ENCODE assay signal across 22 cellular contexts in the genomic region with DNA sequence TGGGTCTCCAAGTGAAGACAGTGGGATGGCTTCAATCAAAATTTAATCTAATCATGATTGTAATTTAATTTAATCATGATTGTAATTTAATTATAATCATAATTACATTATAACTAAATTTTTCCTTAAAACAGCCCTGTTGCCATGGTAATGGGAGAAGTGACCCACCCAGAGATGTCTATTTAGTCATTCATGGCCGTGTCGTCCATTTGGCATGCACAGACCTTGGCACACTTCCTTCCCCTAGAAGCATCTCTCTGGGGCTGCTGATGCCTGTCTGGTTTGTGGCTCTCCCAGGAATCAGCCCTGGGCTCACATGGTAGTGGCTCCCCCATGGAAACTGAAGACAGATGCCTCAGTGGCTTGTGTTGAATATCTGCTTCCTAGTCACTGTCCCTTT. TPM values are rescaled to one million over a fixed set of nuclear protein-coding genes. Genes with fewer than 3 reads are reported as not detected.
"Had no signal": no experiment of that assay in that cellular context is flagged by ENCODE, and none has a peak within 500 bp of the region (broad histone marks: within the 10 kb centered on the region; RNA-seq: fewer than 3 reads in every experiment).

No MANE protein-coding gene starts in this region.

- DNase-seq: activated CD4-positive, alpha-beta memory T cell treated with anti-CD3 and anti-CD28 coated beads for 36 hours; activated CD4-positive, alpha-beta T cell treated with anti-CD3 and anti-CD28 coated beads for 4 hours; activated CD4-positive, CD25-positive, alpha-beta regulatory T cell; activated naive CD4-positive, alpha-beta T cell treated with Interleukin-2 at 50 U/mL for 16 hours; activated T-cell treated with anti-CD3 and anti-CD28 coated beads, Interleukin-2, amount 50 U/mL, for 48 hours; amygdala; cerebellar nuclear complex; foreskin melanocyte; glutamatergic neuron; hippocampal formation; left ventricle myocardium superior; pancreas; psoas muscle; stimulated activated CD4-positive, alpha-beta T cell treated with anti-CD3 and anti-CD28 coated beads, Interleukin-4, amount 100 ng/mL, for 24 hours; stimulated activated naive CD4-positive, alpha-beta T cell treated with Interleukin-2 at 50 U/mL for 16 hours had no signal

- FAIRE-seq: bronchial epithelial cell, pancreas had no signal

- H3K27ac ChIP-seq: coronary artery, epithelial cell of prostate, neutrophil, pancreas, psoas muscle, right atrium auricular region, thoracic aorta, vagina had no signal

- ATAC-seq: left ventricle myocardium superior, psoas muscle had no signal

RNA-seq across cellular contexts. Expression of gene P4HA3, which starts 27.0 kb away (rescaled TPM):
- total RNA-seq: activated CD4-positive, alpha-beta memory T cell treated with anti-CD3 and anti-CD28 coated beads for 36 hours had no signal
